In the genomic region with DNA sequence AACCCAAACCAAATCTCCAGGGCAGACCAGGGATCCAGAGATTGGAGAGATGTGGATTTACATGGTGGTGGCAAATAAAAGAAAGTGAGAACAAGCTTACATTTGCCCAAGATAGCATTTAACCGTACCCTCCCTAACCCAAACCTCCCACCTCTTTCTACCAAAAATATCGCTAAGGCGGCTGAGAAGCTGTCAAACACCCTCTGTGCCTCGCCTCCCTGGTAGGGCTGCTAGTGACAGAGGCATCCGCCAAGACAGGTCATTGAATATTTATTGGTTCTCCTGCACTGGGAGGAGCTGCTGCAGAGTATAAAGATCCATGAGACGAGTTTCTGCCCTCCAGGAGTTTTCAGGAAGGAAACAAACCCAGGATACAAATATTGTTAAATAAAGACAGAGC, we compare ENCODE assay signal across 10 cellular contexts.
"Had no signal": no experiment of that assay in that cellular context is flagged by ENCODE, and none has a peak within 500 bp of the region (broad histone marks: within the 10 kb centered on the region; RNA-seq: fewer than 3 reads in every experiment).

No MANE protein-coding gene starts in this region.

- H3K9ac ChIP-seq: KMS-11 had no signal

- H3K27me3 ChIP-seq: ascending aorta, breast epithelium had no signal

- H3K4me3 ChIP-seq: ascending aorta, breast epithelium, PC-9 had no signal

- H3K4me1 ChIP-seq: ascending aorta, breast epithelium had no signal

- H2AFZ ChIP-seq: PC-9 had no signal

- DNase-seq: activated CD4-positive, alpha-beta T cell treated with anti-CD3 and anti-CD28 coated beads, Interleukin-2, amount 50 U/mL, for 48 hours; activated gamma-delta T cell; activated naive CD4-positive, alpha-beta T cell treated with Interleukin-2 at 50 U/mL for 16 hours; NCI-H510A; NK-92 treated with Interleukin-12 subunit alpha and Interleukin-12 subunit beta, amount 100 ng/mL, for 24 hours; Right ventricle myocardium superior had no signal

- H3K9me3 ChIP-seq: ascending aorta, breast epithelium had no signal

- H3K36me3 ChIP-seq: ascending aorta, breast epithelium had no signal

- H3K4me2 ChIP-seq: KMS-11, PC-9 had no signal
